In the genomic region with DNA sequence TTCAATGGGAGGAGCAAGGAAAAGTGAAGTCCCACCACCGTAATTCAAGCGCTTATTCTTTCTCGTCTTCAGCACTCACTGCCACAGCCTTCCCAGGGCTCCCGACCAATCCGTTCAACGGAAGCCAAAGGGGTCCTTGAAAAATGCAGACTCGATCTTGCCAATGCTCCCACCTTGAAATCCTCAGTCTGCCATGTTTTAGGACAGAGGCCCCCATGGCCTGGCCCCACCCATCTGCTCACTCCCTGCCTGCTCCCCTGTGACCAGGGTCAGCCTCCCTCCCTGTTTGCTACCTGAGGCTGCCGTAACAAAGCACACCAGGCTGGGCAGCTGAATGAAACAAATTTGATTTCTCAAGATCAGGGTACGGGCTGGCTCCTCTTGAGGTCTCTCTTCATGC, we compare ENCODE assay signal across 24 cellular contexts.
"Had no signal": no experiment of that assay in that cellular context is flagged by ENCODE, and none has a peak within 500 bp of the region (broad histone marks: within the 10 kb centered on the region; RNA-seq: fewer than 3 reads in every experiment).

No MANE protein-coding gene starts in this region.

- H3K4me3 Mint-ChIP-seq: activated B cell treated with CpG ODN at 0.5 μM for 24 hours; activated CD4-positive, alpha-beta memory T cell treated with anti-CD3 and anti-CD28 coated beads, Interleukin-2, amount 10 ng/mL, durations not matched to agents 7 days and 5 days; activated CD4-positive, alpha-beta T cell treated with anti-CD3 and anti-CD28 coated beads for 36 hours; activated naive CD8-positive, alpha-beta T cell treated with anti-CD3 and anti-CD28 coated beads, Interleukin-2, amount 10 ng/mL, durations not matched to agents 7 days and 5 days; T-cell had no signal

- H3K27me3 Mint-ChIP-seq: activated B cell treated with CpG ODN at 0.5 μM for 24 hours; activated CD4-positive, alpha-beta memory T cell treated with anti-CD3 and anti-CD28 coated beads, Interleukin-2, amount 10 ng/mL, durations not matched to agents 7 days and 5 days; activated CD4-positive, alpha-beta T cell treated with anti-CD3 and anti-CD28 coated beads for 36 hours; activated naive CD8-positive, alpha-beta T cell treated with anti-CD3 and anti-CD28 coated beads, Interleukin-2, amount 10 ng/mL, durations not matched to agents 7 days and 5 days; T-cell had no signal

- DNase-seq: activated B cell treated with CpG ODN at 0.5 μM for 24 hours; activated CD4-positive, alpha-beta memory T cell treated with anti-CD3 and anti-CD28 coated beads, Interleukin-2, amount 10 ng/mL, durations not matched to agents 7 days and 5 days; activated CD4-positive, alpha-beta T cell treated with anti-CD3 and anti-CD28 coated beads for 36 hours; activated CD4-positive, alpha-beta T cell treated with anti-CD3 and anti-CD28 coated beads, Interleukin-2, amount 50 U/mL, for 1 hour; activated naive CD4-positive, alpha-beta T cell treated with anti-CD3 and anti-CD28 coated beads, Interleukin-2, amount 50 U/mL, for 16 hours; activated naive CD8-positive, alpha-beta T cell treated with anti-CD3 and anti-CD28 coated beads, Interleukin-2, amount 10 ng/mL, durations not matched to agents 7 days and 5 days; anterior cingulate cortex; central memory CD4-positive, alpha-beta T cell; KG1; NCI-H1092 treated with DMSO at 0.1 percent for 48 hours; NCI-H1417 treated with DMSO at 0.1 percent for 48 hours; NCI-H1694; NCI-H2029; NCI-H345; NCI-H510A; NCI-H526 treated with DMSO at 0.1 percent for 48 hours; NCI-H82; T-cell; T-helper 2 cell; T1000 had no signal

- H3K27me3 ChIP-seq: adrenal gland had no signal

- ATAC-seq: activated CD4-positive, alpha-beta T cell treated with anti-CD3 and anti-CD28 coated beads for 36 hours; T-cell had no signal

- H3K4me3 ChIP-seq: adrenal gland, SK-N-MC had no signal

- FAIRE-seq: TTC549 had no signal

- H3K9me3 ChIP-seq: adrenal gland had no signal

- H3K27ac ChIP-seq: adrenal gland, SK-N-MC had no signal

- H3K36me3 ChIP-seq: adrenal gland had no signal

- H3K27ac Mint-ChIP-seq: activated B cell treated with CpG ODN at 0.5 μM for 24 hours; activated CD4-positive, alpha-beta memory T cell treated with anti-CD3 and anti-CD28 coated beads, Interleukin-2, amount 10 ng/mL, durations not matched to agents 7 days and 5 days; activated CD4-positive, alpha-beta T cell treated with anti-CD3 and anti-CD28 coated beads for 36 hours; activated naive CD8-positive, alpha-beta T cell treated with anti-CD3 and anti-CD28 coated beads, Interleukin-2, amount 10 ng/mL, durations not matched to agents 7 days and 5 days; activated T-helper 2 cell treated with anti-CD3 and anti-CD28 coated beads, Interferon-gamma antibody, Interleukin-2, Interleukin-4, amounts not matched to agents 10 μg/mL and 5 μg/mL and 100 μg/mL, durations not matched to agents 14 hours and 24 hours and 36 hours; T-cell had no signal
